ENCODE assay signal across 1 cellular context in the genomic region with DNA sequence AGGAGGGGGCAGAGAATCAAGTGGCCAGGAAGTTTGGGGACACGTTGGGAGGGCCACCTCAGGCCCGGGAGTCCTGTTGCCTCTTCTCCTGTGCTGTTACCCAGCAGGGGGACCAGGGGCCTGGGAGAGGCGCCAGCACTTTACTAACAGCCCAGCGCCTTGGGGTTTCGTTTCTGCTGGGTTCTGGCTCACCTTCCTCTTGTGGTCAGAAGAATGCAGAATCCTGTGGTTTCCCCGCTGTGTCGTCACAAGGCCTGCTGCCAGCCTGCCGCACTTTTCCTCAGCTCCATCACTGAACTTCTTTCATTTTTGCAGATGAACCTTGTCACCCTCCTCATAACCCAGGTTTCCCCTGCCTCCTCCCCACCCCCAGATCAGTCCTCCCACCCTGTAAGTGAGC.
TF ChIP-seq lines count a peak whose summit lies in the region.

No MANE protein-coding gene starts in this region.

TF ChIP-seq in GM12878, 131 proteins besides CTCF, POLR2A, EP300 and RAD21 (continued from another document and continues in another):
- TF ChIP-seq, protein P1, sequence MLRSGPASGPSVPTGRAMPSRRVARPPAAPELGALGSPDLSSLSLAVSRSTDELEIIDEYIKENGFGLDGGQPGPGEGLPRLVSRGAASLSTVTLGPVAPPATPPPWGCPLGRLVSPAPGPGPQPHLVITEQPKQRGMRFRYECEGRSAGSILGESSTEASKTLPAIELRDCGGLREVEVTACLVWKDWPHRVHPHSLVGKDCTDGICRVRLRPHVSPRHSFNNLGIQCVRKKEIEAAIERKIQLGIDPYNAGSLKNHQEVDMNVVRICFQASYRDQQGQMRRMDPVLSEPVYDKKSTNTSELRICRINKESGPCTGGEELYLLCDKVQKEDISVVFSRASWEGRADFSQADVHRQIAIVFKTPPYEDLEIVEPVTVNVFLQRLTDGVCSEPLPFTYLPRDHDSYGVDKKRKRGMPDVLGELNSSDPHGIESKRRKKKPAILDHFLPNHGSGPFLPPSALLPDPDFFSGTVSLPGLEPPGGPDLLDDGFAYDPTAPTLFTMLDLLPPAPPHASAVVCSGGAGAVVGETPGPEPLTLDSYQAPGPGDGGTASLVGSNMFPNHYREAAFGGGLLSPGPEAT (IDR thresholded peaks at IDR 0.05; ENCODE audit: low read depth): peak; percentile 20; the same call in 1 of the 2 replicates
- TF ChIP-seq, protein P2, sequence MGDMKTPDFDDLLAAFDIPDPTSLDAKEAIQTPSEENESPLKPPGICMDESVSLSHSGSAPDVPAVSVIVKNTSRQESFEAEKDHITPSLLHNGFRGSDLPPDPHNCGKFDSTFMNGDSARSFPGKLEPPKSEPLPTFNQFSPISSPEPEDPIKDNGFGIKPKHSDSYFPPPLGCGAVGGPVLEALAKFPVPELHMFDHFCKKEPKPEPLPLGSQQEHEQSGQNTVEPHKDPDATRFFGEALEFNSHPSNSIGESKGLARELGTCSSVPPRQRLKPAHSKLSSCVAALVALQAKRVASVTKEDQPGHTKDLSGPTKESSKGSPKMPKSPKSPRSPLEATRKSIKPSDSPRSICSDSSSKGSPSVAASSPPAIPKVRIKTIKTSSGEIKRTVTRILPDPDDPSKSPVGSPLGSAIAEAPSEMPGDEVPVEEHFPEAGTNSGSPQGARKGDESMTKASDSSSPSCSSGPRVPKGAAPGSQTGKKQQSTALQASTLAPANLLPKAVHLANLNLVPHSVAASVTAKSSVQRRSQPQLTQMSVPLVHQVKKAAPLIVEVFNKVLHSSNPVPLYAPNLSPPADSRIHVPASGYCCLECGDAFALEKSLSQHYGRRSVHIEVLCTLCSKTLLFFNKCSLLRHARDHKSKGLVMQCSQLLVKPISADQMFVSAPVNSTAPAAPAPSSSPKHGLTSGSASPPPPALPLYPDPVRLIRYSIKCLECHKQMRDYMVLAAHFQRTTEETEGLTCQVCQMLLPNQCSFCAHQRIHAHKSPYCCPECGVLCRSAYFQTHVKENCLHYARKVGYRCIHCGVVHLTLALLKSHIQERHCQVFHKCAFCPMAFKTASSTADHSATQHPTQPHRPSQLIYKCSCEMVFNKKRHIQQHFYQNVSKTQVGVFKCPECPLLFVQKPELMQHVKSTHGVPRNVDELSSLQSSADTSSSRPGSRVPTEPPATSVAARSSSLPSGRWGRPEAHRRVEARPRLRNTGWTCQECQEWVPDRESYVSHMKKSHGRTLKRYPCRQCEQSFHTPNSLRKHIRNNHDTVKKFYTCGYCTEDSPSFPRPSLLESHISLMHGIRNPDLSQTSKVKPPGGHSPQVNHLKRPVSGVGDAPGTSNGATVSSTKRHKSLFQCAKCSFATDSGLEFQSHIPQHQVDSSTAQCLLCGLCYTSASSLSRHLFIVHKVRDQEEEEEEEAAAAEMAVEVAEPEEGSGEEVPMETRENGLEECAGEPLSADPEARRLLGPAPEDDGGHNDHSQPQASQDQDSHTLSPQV (IDR thresholded peaks at IDR 0.05): no peak
- TF ChIP-seq, protein P3, sequence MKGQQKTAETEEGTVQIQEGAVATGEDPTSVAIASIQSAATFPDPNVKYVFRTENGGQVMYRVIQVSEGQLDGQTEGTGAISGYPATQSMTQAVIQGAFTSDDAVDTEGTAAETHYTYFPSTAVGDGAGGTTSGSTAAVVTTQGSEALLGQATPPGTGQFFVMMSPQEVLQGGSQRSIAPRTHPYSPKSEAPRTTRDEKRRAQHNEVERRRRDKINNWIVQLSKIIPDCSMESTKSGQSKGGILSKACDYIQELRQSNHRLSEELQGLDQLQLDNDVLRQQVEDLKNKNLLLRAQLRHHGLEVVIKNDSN (IDR thresholded peaks at IDR 0.05; ENCODE audit: borderline replicate concordance, extremely low read length, insufficient read depth, low read depth, low read length): no peak
- TF ChIP-seq EED (IDR thresholded peaks at IDR 0.05; ENCODE audit: low read depth) (0 out of 2 replicates have a peak, but pooled peaks have one; percentile 33), RCOR1 (conservative IDR thresholded peaks at IDR 0.05; ENCODE audit: low read depth, low read length) (no peak), ATF7 (IDR thresholded peaks at IDR 0.05; ENCODE audit: low read depth) (no peak), CHD4 (IDR thresholded peaks at IDR 0.05) (no peak), JUNB (IDR thresholded peaks at IDR 0.05) (no peak), IKZF1 (conservative IDR thresholded peaks at IDR 0.05) (peak; percentile 80), FOXK2 (IDR thresholded peaks at IDR 0.05) (no peak), SUZ12 (IDR thresholded peaks at IDR 0.05; ENCODE audit: unreplicated experiment) (no peak), RB1 (IDR thresholded peaks at IDR 0.05; ENCODE audit: borderline replicate concordance) (no peak), RUNX3 (IDR thresholded peaks at IDR 0.05; ENCODE audit: low read length) (peak; percentile 92), BCL11A (IDR thresholded peaks at IDR 0.05; ENCODE audit: low read depth, low read length) (0 out of 2 replicates have a peak, but pooled peaks have one; percentile 15), NR2F1 (conservative IDR thresholded peaks at IDR 0.05) (no peak; the same call in 1 of the 2 replicates), ZNF622 (IDR thresholded peaks at IDR 0.05) (no peak), CREB1 (IDR thresholded peaks at IDR 0.05; ENCODE audit: low read depth) (0 out of 2 replicates have a peak, but pooled peaks have one; percentile 43), FOS (IDR thresholded peaks at IDR 0.05; ENCODE audit: borderline replicate concordance, extremely low read depth, insufficient read length) (no peak), ZNF207 (IDR thresholded peaks at IDR 0.05; ENCODE audit: borderline replicate concordance) (no peak), RBBP5 (conservative IDR thresholded peaks at IDR 0.05) (no peak), FOXM1 (IDR thresholded peaks at IDR 0.05; ENCODE audit: low read depth, low read length) (no peak), PML (IDR thresholded peaks at IDR 0.05; ENCODE audit: low read length) (no peak), TAF1 (IDR thresholded peaks at IDR 0.05; ENCODE audit: borderline replicate concordance, low read depth, low read length) (no peak), CHD1 (IDR thresholded peaks at IDR 0.05; ENCODE audit: low read depth, low read length) (no peak)
- TF ChIP-seq, protein P4, sequence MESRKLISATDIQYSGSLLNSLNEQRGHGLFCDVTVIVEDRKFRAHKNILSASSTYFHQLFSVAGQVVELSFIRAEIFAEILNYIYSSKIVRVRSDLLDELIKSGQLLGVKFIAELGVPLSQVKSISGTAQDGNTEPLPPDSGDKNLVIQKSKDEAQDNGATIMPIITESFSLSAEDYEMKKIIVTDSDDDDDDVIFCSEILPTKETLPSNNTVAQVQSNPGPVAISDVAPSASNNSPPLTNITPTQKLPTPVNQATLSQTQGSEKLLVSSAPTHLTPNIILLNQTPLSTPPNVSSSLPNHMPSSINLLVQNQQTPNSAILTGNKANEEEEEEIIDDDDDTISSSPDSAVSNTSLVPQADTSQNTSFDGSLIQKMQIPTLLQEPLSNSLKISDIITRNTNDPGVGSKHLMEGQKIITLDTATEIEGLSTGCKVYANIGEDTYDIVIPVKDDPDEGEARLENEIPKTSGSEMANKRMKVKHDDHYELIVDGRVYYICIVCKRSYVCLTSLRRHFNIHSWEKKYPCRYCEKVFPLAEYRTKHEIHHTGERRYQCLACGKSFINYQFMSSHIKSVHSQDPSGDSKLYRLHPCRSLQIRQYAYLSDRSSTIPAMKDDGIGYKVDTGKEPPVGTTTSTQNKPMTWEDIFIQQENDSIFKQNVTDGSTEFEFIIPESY (IDR thresholded peaks at IDR 0.05): no peak
- TF ChIP-seq, protein P5, sequence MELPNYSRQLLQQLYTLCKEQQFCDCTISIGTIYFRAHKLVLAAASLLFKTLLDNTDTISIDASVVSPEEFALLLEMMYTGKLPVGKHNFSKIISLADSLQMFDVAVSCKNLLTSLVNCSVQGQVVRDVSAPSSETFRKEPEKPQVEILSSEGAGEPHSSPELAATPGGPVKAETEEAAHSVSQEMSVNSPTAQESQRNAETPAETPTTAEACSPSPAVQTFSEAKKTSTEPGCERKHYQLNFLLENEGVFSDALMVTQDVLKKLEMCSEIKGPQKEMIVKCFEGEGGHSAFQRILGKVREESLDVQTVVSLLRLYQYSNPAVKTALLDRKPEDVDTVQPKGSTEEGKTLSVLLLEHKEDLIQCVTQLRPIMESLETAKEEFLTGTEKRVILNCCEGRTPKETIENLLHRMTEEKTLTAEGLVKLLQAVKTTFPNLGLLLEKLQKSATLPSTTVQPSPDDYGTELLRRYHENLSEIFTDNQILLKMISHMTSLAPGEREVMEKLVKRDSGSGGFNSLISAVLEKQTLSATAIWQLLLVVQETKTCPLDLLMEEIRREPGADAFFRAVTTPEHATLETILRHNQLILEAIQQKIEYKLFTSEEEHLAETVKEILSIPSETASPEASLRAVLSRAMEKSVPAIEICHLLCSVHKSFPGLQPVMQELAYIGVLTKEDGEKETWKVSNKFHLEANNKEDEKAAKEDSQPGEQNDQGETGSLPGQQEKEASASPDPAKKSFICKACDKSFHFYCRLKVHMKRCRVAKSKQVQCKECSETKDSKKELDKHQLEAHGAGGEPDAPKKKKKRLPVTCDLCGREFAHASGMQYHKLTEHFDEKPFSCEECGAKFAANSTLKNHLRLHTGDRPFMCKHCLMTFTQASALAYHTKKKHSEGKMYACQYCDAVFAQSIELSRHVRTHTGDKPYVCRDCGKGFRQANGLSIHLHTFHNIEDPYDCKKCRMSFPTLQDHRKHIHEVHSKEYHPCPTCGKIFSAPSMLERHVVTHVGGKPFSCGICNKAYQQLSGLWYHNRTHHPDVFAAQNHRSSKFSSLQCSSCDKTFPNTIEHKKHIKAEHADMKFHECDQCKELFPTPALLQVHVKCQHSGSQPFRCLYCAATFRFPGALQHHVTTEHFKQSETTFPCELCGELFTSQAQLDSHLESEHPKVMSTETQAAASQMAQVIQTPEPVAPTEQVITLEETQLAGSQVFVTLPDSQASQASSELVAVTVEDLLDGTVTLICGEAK (IDR thresholded peaks at IDR 0.05; ENCODE audit: borderline replicate concordance): no peak
- TF ChIP-seq, protein P6, sequence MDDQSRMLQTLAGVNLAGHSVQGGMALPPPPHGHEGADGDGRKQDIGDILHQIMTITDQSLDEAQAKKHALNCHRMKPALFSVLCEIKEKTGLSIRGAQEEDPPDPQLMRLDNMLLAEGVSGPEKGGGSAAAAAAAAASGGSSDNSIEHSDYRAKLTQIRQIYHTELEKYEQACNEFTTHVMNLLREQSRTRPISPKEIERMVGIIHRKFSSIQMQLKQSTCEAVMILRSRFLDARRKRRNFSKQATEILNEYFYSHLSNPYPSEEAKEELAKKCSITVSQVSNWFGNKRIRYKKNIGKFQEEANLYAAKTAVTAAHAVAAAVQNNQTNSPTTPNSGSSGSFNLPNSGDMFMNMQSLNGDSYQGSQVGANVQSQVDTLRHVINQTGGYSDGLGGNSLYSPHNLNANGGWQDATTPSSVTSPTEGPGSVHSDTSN (IDR thresholded peaks at IDR 0.05; ENCODE audit: insufficient replicate concordance, low read depth, low read length): no peak
- TF ChIP-seq, protein P7, sequence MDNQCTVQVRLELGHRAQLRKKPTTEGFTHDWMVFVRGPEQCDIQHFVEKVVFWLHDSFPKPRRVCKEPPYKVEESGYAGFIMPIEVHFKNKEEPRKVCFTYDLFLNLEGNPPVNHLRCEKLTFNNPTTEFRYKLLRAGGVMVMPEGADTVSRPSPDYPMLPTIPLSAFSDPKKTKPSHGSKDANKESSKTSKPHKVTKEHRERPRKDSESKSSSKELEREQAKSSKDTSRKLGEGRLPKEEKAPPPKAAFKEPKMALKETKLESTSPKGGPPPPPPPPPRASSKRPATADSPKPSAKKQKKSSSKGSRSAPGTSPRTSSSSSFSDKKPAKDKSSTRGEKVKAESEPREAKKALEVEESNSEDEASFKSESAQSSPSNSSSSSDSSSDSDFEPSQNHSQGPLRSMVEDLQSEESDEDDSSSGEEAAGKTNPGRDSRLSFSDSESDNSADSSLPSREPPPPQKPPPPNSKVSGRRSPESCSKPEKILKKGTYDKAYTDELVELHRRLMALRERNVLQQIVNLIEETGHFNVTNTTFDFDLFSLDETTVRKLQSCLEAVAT (IDR thresholded peaks at IDR 0.05): peak; percentile 64; the same call in 1 of the 2 replicates
- TF ChIP-seq, protein P8, sequence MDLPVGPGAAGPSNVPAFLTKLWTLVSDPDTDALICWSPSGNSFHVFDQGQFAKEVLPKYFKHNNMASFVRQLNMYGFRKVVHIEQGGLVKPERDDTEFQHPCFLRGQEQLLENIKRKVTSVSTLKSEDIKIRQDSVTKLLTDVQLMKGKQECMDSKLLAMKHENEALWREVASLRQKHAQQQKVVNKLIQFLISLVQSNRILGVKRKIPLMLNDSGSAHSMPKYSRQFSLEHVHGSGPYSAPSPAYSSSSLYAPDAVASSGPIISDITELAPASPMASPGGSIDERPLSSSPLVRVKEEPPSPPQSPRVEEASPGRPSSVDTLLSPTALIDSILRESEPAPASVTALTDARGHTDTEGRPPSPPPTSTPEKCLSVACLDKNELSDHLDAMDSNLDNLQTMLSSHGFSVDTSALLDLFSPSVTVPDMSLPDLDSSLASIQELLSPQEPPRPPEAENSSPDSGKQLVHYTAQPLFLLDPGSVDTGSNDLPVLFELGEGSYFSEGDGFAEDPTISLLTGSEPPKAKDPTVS (IDR thresholded peaks at IDR 0.05; ENCODE audit: low read depth, low read length): no peak
- TF ChIP-seq, protein P9, sequence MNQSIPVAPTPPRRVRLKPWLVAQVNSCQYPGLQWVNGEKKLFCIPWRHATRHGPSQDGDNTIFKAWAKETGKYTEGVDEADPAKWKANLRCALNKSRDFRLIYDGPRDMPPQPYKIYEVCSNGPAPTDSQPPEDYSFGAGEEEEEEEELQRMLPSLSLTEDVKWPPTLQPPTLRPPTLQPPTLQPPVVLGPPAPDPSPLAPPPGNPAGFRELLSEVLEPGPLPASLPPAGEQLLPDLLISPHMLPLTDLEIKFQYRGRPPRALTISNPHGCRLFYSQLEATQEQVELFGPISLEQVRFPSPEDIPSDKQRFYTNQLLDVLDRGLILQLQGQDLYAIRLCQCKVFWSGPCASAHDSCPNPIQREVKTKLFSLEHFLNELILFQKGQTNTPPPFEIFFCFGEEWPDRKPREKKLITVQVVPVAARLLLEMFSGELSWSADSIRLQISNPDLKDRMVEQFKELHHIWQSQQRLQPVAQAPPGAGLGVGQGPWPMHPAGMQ (IDR thresholded peaks at IDR 0.05; ENCODE audit: borderline replicate concordance): no peak
- TF ChIP-seq, protein P10, sequence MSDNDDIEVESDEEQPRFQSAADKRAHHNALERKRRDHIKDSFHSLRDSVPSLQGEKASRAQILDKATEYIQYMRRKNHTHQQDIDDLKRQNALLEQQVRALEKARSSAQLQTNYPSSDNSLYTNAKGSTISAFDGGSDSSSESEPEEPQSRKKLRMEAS (IDR thresholded peaks at IDR 0.05; ENCODE audit: low read depth, low read length): no peak
- TF ChIP-seq, protein P11, sequence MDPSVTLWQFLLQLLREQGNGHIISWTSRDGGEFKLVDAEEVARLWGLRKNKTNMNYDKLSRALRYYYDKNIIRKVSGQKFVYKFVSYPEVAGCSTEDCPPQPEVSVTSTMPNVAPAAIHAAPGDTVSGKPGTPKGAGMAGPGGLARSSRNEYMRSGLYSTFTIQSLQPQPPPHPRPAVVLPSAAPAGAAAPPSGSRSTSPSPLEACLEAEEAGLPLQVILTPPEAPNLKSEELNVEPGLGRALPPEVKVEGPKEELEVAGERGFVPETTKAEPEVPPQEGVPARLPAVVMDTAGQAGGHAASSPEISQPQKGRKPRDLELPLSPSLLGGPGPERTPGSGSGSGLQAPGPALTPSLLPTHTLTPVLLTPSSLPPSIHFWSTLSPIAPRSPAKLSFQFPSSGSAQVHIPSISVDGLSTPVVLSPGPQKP (IDR thresholded peaks at IDR 0.05; ENCODE audit: low read depth, low read length): no peak
- TF ChIP-seq, protein P12, sequence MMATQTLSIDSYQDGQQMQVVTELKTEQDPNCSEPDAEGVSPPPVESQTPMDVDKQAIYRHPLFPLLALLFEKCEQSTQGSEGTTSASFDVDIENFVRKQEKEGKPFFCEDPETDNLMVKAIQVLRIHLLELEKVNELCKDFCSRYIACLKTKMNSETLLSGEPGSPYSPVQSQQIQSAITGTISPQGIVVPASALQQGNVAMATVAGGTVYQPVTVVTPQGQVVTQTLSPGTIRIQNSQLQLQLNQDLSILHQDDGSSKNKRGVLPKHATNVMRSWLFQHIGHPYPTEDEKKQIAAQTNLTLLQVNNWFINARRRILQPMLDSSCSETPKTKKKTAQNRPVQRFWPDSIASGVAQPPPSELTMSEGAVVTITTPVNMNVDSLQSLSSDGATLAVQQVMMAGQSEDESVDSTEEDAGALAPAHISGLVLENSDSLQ (IDR thresholded peaks at IDR 0.05): no peak
